22 cellular contexts compared by ENCODE assay signal in the genomic region with DNA sequence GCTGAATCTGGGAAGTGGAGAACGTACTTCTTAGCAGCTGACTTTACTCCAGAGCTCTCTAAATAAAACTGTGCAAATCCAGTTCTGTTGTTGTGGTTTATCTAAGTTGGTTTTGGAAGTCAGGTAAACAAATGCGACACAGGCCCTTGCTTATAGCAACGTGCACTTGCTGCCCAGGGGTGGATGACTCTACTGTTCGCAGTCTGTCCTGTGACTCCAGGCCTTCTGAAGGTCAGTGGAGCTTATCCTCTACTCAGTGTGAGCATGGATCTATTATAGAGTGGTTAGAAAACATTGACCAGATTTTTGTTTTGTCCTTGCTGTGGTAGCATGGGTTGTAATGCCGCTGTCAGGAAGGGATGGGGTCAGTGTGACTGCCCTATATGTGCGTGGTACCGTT.
DNase-seq lines count a peak whose midpoint lies in the region; ATAC-seq and TF ChIP-seq lines count a peak whose summit lies in the region.
"Had no signal": no experiment of that assay in that cellular context is flagged by ENCODE, and none has a peak within 500 bp of the region (broad histone marks: within the 10 kb centered on the region; RNA-seq: fewer than 3 reads in every experiment).

No MANE protein-coding gene starts in this region.

- no peak for TF ChIP-seq POLR2A in transverse colon (IDR thresholded peaks at IDR 0.05)

- peak; percentile 25 for ATAC-seq in Right ventricle myocardium superior (ENCODE audit: poor library complexity)
- ATAC-seq in left cardiac atrium: no peak
- ATAC-seq in CD4-positive, CD25-positive, alpha-beta regulatory T cell (ENCODE audit: low read depth in 2 of 2): no peak
- no peak for ATAC-seq in activated T-helper 17 cell treated with anti-CD3 and anti-CD28 coated beads, Interleukin-2, amount 50 U/mL, for 72 hours (replicated peaks)
- ATAC-seq in stimulated activated effector memory CD8-positive, alpha-beta T cell treated with anti-CD3 and anti-CD28 coated beads, Interleukin-12 subunit alpha, Interleukin-12 subunit beta, amount 100 ng/mL, for 72 hours: no peak
- ATAC-seq: GM12878 had no signal

- TF ChIP-seq CTCF in transverse colon (IDR thresholded peaks at IDR 0.05): no peak

- no peaks in the 10 kb centered on the region for H3K27me3 ChIP-seq in CD4-positive, CD25-positive, alpha-beta regulatory T cell (ENCODE audit: control insufficient read depth, insufficient read depth, low read length)
- no peaks in the 10 kb centered on the region for H3K27me3 ChIP-seq in transverse colon
- H3K27me3 ChIP-seq: BLaER1 had no signal

- no peaks in the 10 kb centered on the region for H3K9me3 Mint-ChIP-seq in CD4-positive, CD25-positive, alpha-beta regulatory T cell
- no peaks in the 10 kb centered on the region for H3K9me3 Mint-ChIP-seq in activated T-helper 17 cell treated with anti-CD3 and anti-CD28 coated beads, Interleukin-2, amount 50 U/mL, for 72 hours
- no peaks in the 10 kb centered on the region for H3K9me3 Mint-ChIP-seq in stimulated activated effector memory CD8-positive, alpha-beta T cell treated with anti-CD3 and anti-CD28 coated beads, Interleukin-12 subunit alpha, Interleukin-12 subunit beta, amount 100 ng/mL, for 72 hours
- H3K9me3 Mint-ChIP-seq: CD4-positive, alpha-beta T cell had no signal

- peaks cover 87% of the 10 kb centered on the region for H3K36me3 ChIP-seq in CD4-positive, CD25-positive, alpha-beta regulatory T cell (ENCODE audit: control insufficient read depth, insufficient read depth, low read length)
- peaks cover 0 to 34% (median 4%) of the 10 kb centered on the region in 4 donors for H3K36me3 ChIP-seq in transverse colon

- no peaks in the 10 kb centered on the region for H3K9me3 ChIP-seq in CD4-positive, CD25-positive, alpha-beta regulatory T cell (ENCODE audit: control insufficient read depth in 2 of 2, low read length in 2 of 2)
- H3K9me3 ChIP-seq in transverse colon: no peaks in the 10 kb centered on the region
- H3K9me3 ChIP-seq: BLaER1 had no signal

- intact Hi-C loops in Right ventricle myocardium superior (cut with DNase I): loop anchor here (10.0 kb wide), 1 partner anchor 107 kb away; no protein-coding TSS in a partner anchor
- intact Hi-C loops in left cardiac atrium (cut with DNase I): no loop called here
- intact Hi-C loops in transverse colon (cut with DNase I; ENCODE audit: low total_unique reads): no loop called here

- no peaks in the 10 kb centered on the region for H3K4me1 ChIP-seq in CD4-positive, CD25-positive, alpha-beta regulatory T cell (ENCODE audit: control insufficient read depth, insufficient read depth, low read length, poor library complexity, severe bottlenecking)
- H3K4me1 ChIP-seq in transverse colon: peaks cover 0 to 20% (median 6%) of the 10 kb centered on the region in 4 donors
- H3K4me1 ChIP-seq: BLaER1 had no signal

- 81 to 88% methylated on average over 7 of the region's 7 CpGs for WGBS in transverse colon (ENCODE audit: low coverage in 1 of 2), 2 donors

- TF ChIP-seq EP300 in transverse colon (IDR thresholded peaks at IDR 0.05; ENCODE audit: low read depth): no peak

- H3K4me3 ChIP-seq in CD4-positive, CD25-positive, alpha-beta regulatory T cell (ENCODE audit: low read depth, low read length): no peak overlapping the region
- H3K4me3 ChIP-seq in transverse colon: no peak overlapping the region
- H3K4me3 ChIP-seq: BLaER1, GM12878, GM23248 had no signal

- in situ Hi-C loops in transverse colon (cut with MboI; ENCODE audit: low pct_ligation_motif_present in 1 of 4, low pct_unique_long_range_greater_than_20kb in 1 of 4, low sequenced_read_pairs in 3 of 4): no loop called here

- H3K27ac Mint-ChIP-seq in CD4-positive, CD25-positive, alpha-beta regulatory T cell: peak overlapping the region in 2 of 3 donors; percentile 15 to 58
- peak overlapping the region; percentile 24 for H3K27ac Mint-ChIP-seq in activated T-helper 17 cell treated with anti-CD3 and anti-CD28 coated beads, Interleukin-2, amount 50 U/mL, for 72 hours
- H3K27ac Mint-ChIP-seq in stimulated activated effector memory CD8-positive, alpha-beta T cell treated with anti-CD3 and anti-CD28 coated beads, Interleukin-12 subunit alpha, Interleukin-12 subunit beta, amount 100 ng/mL, for 72 hours: peak overlapping the region; percentile 67
- H3K27ac Mint-ChIP-seq: B cell; CD4-positive, alpha-beta T cell had no signal

- H3K36me3 Mint-ChIP-seq in CD4-positive, CD25-positive, alpha-beta regulatory T cell: peaks cover 56% of the 10 kb centered on the region
- peaks cover 97% of the 10 kb centered on the region for H3K36me3 Mint-ChIP-seq in activated T-helper 17 cell treated with anti-CD3 and anti-CD28 coated beads, Interleukin-2, amount 50 U/mL, for 72 hours (ENCODE audit: low read depth)
- H3K36me3 Mint-ChIP-seq in stimulated activated effector memory CD8-positive, alpha-beta T cell treated with anti-CD3 and anti-CD28 coated beads, Interleukin-12 subunit alpha, Interleukin-12 subunit beta, amount 100 ng/mL, for 72 hours: peaks cover 88% of the 10 kb centered on the region

- no peak overlapping the region for H3K27ac ChIP-seq in CD4-positive, CD25-positive, alpha-beta regulatory T cell (ENCODE audit: insufficient read depth, low read length, poor library complexity, severe bottlenecking)
- H3K27ac ChIP-seq in transverse colon: no peak overlapping the region
- H3K27ac ChIP-seq: 22Rv1, BLaER1, C4-2B, GM23248 had no signal

- no peaks in the 10 kb centered on the region for H3K27me3 Mint-ChIP-seq in CD4-positive, CD25-positive, alpha-beta regulatory T cell
- no peaks in the 10 kb centered on the region for H3K27me3 Mint-ChIP-seq in activated T-helper 17 cell treated with anti-CD3 and anti-CD28 coated beads, Interleukin-2, amount 50 U/mL, for 72 hours
- H3K27me3 Mint-ChIP-seq: B cell; CD4-positive, alpha-beta T cell had no signal

- no peak for DNase-seq in Right ventricle myocardium superior
- DNase-seq in left cardiac atrium: no peak
- DNase-seq in CD4-positive, CD25-positive, alpha-beta regulatory T cell: no peak
- DNase-seq in stimulated activated effector memory CD8-positive, alpha-beta T cell treated with anti-CD3 and anti-CD28 coated beads, Interleukin-12 subunit alpha, Interleukin-12 subunit beta, amount 100 ng/mL, for 72 hours (ENCODE audit: low spot score in 2 of 2): no peak
- no peak for DNase-seq in NCI-H524 (lab: John Stamatoyannopoulos, UW)
- DNase-seq in transverse colon: no peak
- DNase-seq: Calu3; CD4-positive, alpha-beta T cell; COR-L47; DMS153; DMS79; EL; GDM1; GM23248; H7; HCEC 1CT had no signal

- H3K4me1 Mint-ChIP-seq in CD4-positive, CD25-positive, alpha-beta regulatory T cell: no peaks in the 10 kb centered on the region
- H3K4me1 Mint-ChIP-seq in activated T-helper 17 cell treated with anti-CD3 and anti-CD28 coated beads, Interleukin-2, amount 50 U/mL, for 72 hours: no peaks in the 10 kb centered on the region
- no peaks in the 10 kb centered on the region for H3K4me1 Mint-ChIP-seq in stimulated activated effector memory CD8-positive, alpha-beta T cell treated with anti-CD3 and anti-CD28 coated beads, Interleukin-12 subunit alpha, Interleukin-12 subunit beta, amount 100 ng/mL, for 72 hours

- no peak overlapping the region for H3K4me3 Mint-ChIP-seq in CD4-positive, CD25-positive, alpha-beta regulatory T cell
- no peak overlapping the region for H3K4me3 Mint-ChIP-seq in activated T-helper 17 cell treated with anti-CD3 and anti-CD28 coated beads, Interleukin-2, amount 50 U/mL, for 72 hours
- H3K4me3 Mint-ChIP-seq in stimulated activated effector memory CD8-positive, alpha-beta T cell treated with anti-CD3 and anti-CD28 coated beads, Interleukin-12 subunit alpha, Interleukin-12 subunit beta, amount 100 ng/mL, for 72 hours: no peak overlapping the region
- H3K4me3 Mint-ChIP-seq: B cell; CD4-positive, alpha-beta T cell had no signal
